ENCODE assay signal across 1 cellular context in the genomic region with DNA sequence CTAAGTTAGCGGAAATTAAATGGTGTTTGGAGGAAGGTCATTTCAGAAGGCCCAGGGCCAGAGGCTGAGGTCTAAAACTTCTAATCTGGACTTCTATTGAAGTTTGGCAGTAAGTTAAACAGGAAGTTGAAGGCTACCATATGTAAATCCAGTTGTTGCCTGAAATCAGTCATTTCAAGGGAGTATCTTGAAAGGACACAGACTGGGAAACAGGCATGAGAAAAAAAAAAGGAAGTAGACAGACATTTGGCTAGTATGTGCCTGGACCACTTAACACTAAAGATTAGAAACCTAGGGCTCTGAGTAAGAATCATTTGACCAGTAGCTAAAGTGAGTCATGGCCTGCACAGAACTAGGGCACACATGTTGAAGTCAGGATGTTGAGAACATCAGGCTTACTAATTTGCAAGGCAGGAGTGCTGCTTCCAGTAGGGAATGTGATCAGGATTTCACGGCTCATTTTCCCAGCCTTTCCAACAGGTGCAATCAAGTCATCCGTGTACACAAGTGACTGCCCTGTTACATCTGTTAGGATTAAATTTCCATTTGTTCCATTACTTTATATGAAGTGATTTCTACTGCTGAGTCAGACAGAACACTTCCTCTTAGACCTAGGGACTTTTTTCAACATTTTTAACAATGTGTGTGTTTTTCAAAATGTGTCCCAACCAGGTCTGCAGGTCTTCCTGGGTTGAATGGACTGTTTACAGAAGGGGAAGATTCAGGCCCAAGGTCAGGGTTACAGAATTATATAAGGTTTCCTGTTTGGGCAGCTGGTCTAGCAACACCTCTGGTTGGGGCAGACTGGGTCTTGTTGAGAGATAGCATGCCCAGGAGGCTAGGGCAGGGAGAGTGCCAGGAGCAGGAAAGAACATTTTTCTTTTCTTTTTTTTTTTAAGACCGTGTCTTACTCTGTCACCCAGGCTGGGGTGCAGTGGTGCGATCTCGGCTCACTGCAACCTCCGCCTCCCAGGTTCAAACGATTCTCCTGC.
TF ChIP-seq lines count a peak whose summit lies in the region.

No MANE protein-coding gene starts in this region.

TF ChIP-seq in K562, 482 proteins besides CTCF, POLR2A, EP300 and RAD21 (continued from another document):
- TF ChIP-seq RBFOX2 (IDR thresholded peaks at IDR 0.05; ENCODE audit: low read depth, low read length) (peak; percentile 68), ZNF239 (CRISPR knock-in tag; IDR thresholded peaks at IDR 0.05) (peak; percentile 41), CXXC5 (CRISPR knock-in tag; IDR thresholded peaks at IDR 0.05) (peak; percentile 43), ZNF717 (CRISPR knock-in tag; IDR thresholded peaks at IDR 0.05) (0 out of 2 replicates have a peak, but pooled peaks have one; percentile 38), POLR3A (IDR thresholded peaks at IDR 0.05; ENCODE audit: borderline replicate concordance, extremely low read depth, insufficient read depth, insufficient read length) (no peak), ZNF24 (IDR thresholded peaks at IDR 0.05) (no peak), TBP (optimal IDR thresholded peaks at IDR 0.05; ENCODE audit: low read depth, low read length) (peak; percentile 36), TFE3 (CRISPR knock-in tag; IDR thresholded peaks at IDR 0.05) (peak; percentile 11; the same call in 1 of the 2 replicates), ZFP36 (IDR thresholded peaks at IDR 0.05; ENCODE audit: low read depth, low read length, partially characterized antibody) (peak; percentile 90), PHB2 (IDR thresholded peaks at IDR 0.05; ENCODE audit: low read depth) (no peak), SP1 (CRISPR knock-in tag; IDR thresholded peaks at IDR 0.05) (peak; percentile 32; the same call in 1 of the 2 replicates), IRF9 (tag; IDR thresholded peaks at IDR 0.05) (peak; percentile 62; the same call in 1 of the 2 replicates), ZNF77 (CRISPR knock-in tag; IDR thresholded peaks at IDR 0.05) (no peak), PBX2 (CRISPR knock-in tag; IDR thresholded peaks at IDR 0.05; ENCODE audit: low read depth) (no peak), PBX2 (tag; conservative IDR thresholded peaks at IDR 0.05; ENCODE audit: low read depth) (peak; percentile 64), E2F3 (CRISPR knock-in tag; IDR thresholded peaks at IDR 0.05) (no peak), ZNF311 (CRISPR knock-in tag; IDR thresholded peaks at IDR 0.05) (peak; percentile 34; the same call in 1 of the 2 replicates), MEF2D (tag; conservative IDR thresholded peaks at IDR 0.05; ENCODE audit: low read depth) (peak; percentile 62), ZNF518B (CRISPR knock-in tag; IDR thresholded peaks at IDR 0.05) (0 out of 2 replicates have a peak, but pooled peaks have one; percentile 20)
- TF ChIP-seq, protein P1, sequence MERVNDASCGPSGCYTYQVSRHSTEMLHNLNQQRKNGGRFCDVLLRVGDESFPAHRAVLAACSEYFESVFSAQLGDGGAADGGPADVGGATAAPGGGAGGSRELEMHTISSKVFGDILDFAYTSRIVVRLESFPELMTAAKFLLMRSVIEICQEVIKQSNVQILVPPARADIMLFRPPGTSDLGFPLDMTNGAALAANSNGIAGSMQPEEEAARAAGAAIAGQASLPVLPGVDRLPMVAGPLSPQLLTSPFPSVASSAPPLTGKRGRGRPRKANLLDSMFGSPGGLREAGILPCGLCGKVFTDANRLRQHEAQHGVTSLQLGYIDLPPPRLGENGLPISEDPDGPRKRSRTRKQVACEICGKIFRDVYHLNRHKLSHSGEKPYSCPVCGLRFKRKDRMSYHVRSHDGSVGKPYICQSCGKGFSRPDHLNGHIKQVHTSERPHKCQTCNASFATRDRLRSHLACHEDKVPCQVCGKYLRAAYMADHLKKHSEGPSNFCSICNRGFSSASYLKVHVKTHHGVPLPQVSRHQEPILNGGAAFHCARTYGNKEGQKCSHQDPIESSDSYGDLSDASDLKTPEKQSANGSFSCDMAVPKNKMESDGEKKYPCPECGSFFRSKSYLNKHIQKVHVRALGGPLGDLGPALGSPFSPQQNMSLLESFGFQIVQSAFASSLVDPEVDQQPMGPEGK (CRISPR knock-in tag; IDR thresholded peaks at IDR 0.05; ENCODE audit: borderline replicate concordance): 0 out of 2 replicates have a peak, but pooled peaks have one; percentile 7
- TF ChIP-seq, protein P2, sequence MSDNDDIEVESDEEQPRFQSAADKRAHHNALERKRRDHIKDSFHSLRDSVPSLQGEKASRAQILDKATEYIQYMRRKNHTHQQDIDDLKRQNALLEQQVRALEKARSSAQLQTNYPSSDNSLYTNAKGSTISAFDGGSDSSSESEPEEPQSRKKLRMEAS (CRISPR knock-in tag; IDR thresholded peaks at IDR 0.05): 0 out of 2 replicates have a peak, but pooled peaks have one; percentile 5
